In genomic region chr6:77038801-77039200, GRCh38 we compare ENCODE assay signal across 22 cellular contexts.
A peak's percentile ranks its signal among the peaks of the same experiment; 100 is the strongest.
DNase-seq lines count a peak whose midpoint lies in the region; ATAC-seq, FAIRE-seq and TF ChIP-seq lines count a peak whose summit lies in the region.
"Had no signal": no experiment of that assay in that cellular context is flagged by ENCODE, and none has a peak within 500 bp of the region (broad histone marks: within the 10 kb centered on the region; RNA-seq: fewer than 3 reads in every experiment).

No MANE protein-coding gene starts in this region.

- H3K4me1 Mint-ChIP-seq in HFFc6 (ENCODE audit: low read depth): peaks cover 79% of the 10 kb centered on the region
- peaks cover 28% of the 10 kb centered on the region for H3K4me1 Mint-ChIP-seq in astrocyte (ENCODE audit: low read depth, unreplicated experiment)
- H3K4me1 Mint-ChIP-seq: B cell had no signal

- FAIRE-seq in astrocyte (lab: Jason Lieb, UNC): no peak
- FAIRE-seq: H1 had no signal

- no peak overlapping the region for H2AFZ ChIP-seq in astrocyte (ENCODE audit: low read depth, low read length)

- H3K27ac Mint-ChIP-seq in HFFc6 (peak overlapping the region; percentile 53), astrocyte (ENCODE audit: unreplicated experiment) (no peak overlapping the region)
- H3K27ac Mint-ChIP-seq: activated CD4-positive, alpha-beta memory T cell treated with anti-CD3 and anti-CD28 coated beads for 36 hours; activated naive CD4-positive, alpha-beta T cell treated with anti-CD3 and anti-CD28 coated beads for 36 hours; B cell had no signal

- peak; percentile 67 for DNase-seq in HFFc6
- DNase-seq in astrocyte (ENCODE audit: low read depth): peak; percentile 57
- peak; percentile 50 for DNase-seq in fibroblast of villous mesenchyme (ENCODE audit: low read depth)
- DNase-seq in stromal cell of bone marrow (ENCODE audit: low read depth): peak; percentile 43
- DNase-seq in OCI-M1 (lab: John Stamatoyannopoulos, UW): no peak
- DNase-seq in Ammon's horn (ENCODE audit: low spot score): no peak
- DNase-seq: activated CD4-positive, alpha-beta memory T cell treated with anti-CD3 and anti-CD28 coated beads for 36 hours; activated naive CD4-positive, alpha-beta T cell treated with anti-CD3 and anti-CD28 coated beads for 36 hours; COR-L47; left ventricle myocardium inferior; MG63; NCI-H1436 treated with DMSO at 0.1 percent for 48 hours; NCI-H2171 treated with DMSO at 0.1 percent for 48 hours; occipital lobe; stimulated activated naive CD4-positive, alpha-beta T cell; T-helper 2 cell; tibial artery had no signal

- no peak overlapping the region for H3K4me3 ChIP-seq in astrocyte (ENCODE audit: insufficient read depth, low read depth, low read length)
- H3K4me3 ChIP-seq in fibroblast of villous mesenchyme (ENCODE audit: low read depth, low read length): no peak overlapping the region
- H3K4me3 ChIP-seq: coronary artery, left ventricle myocardium inferior, MG63, right atrium auricular region, tibial artery had no signal

- H3K4me3 Mint-ChIP-seq in HFFc6 (no peak overlapping the region), astrocyte (ENCODE audit: unreplicated experiment) (no peak overlapping the region)
- H3K4me3 Mint-ChIP-seq: activated CD4-positive, alpha-beta memory T cell treated with anti-CD3 and anti-CD28 coated beads for 36 hours; activated naive CD4-positive, alpha-beta T cell treated with anti-CD3 and anti-CD28 coated beads for 36 hours; B cell had no signal

- peak overlapping the region; percentile 0 for H3K4me2 ChIP-seq in astrocyte (ENCODE audit: low read length)

- no peak for TF ChIP-seq CTCF in HFFc6 (IDR thresholded peaks at IDR 0.05)
- no peak for TF ChIP-seq CTCF in astrocyte (IDR thresholded peaks at IDR 0.05; ENCODE audit: insufficient read depth, low read depth, low read length)
- TF ChIP-seq CTCF in fibroblast of villous mesenchyme (IDR thresholded peaks at IDR 0.05; ENCODE audit: insufficient read depth, low read depth, low read length): no peak

- H3K9me3 ChIP-seq in astrocyte (ENCODE audit: insufficient read depth, low read depth, low read length): no peaks in the 10 kb centered on the region
- H3K9me3 ChIP-seq: MG63 had no signal

- H3K9ac ChIP-seq in astrocyte (ENCODE audit: low read length): no peak overlapping the region

- no peaks in the 10 kb centered on the region for H3K27me3 ChIP-seq in astrocyte (ENCODE audit: insufficient read depth, low read length)
- H3K27me3 ChIP-seq: MG63, right atrium auricular region, tibial artery had no signal

- H3K4me1 ChIP-seq in astrocyte (ENCODE audit: insufficient read depth, low read length): peaks cover 8% of the 10 kb centered on the region
- H3K4me1 ChIP-seq: right atrium auricular region, tibial artery had no signal

- no peak overlapping the region for H3K27ac ChIP-seq in astrocyte (ENCODE audit: low read depth, low read length)
- H3K27ac ChIP-seq: coronary artery, left ventricle myocardium inferior, right atrium auricular region, tibial artery had no signal

- H3K36me3 ChIP-seq in astrocyte (ENCODE audit: insufficient read depth, low read length): no peaks in the 10 kb centered on the region
- H3K36me3 ChIP-seq: left ventricle myocardium inferior, MG63, right atrium auricular region, tibial artery had no signal

- peaks cover 21% of the 10 kb centered on the region for H3K36me3 Mint-ChIP-seq in HFFc6 (ENCODE audit: low read depth)
- peaks cover 13% of the 10 kb centered on the region for H3K36me3 Mint-ChIP-seq in astrocyte (ENCODE audit: low read depth, unreplicated experiment)
- H3K36me3 Mint-ChIP-seq: activated CD4-positive, alpha-beta memory T cell treated with anti-CD3 and anti-CD28 coated beads for 36 hours had no signal

- H3K9me3 Mint-ChIP-seq in HFFc6 (peaks cover 15% of the 10 kb centered on the region), astrocyte (ENCODE audit: unreplicated experiment) (peaks cover 15% of the 10 kb centered on the region)

- no peak for ATAC-seq in HG02588 (IDR thresholded peaks at IDR 0.05; ENCODE audit: unreplicated experiment)

- H3K27me3 Mint-ChIP-seq in HFFc6 (ENCODE audit: insufficient read depth) (no peaks in the 10 kb centered on the region; the same call in 1 of the 2 replicates), astrocyte (ENCODE audit: low read depth, unreplicated experiment) (no peaks in the 10 kb centered on the region)
- H3K27me3 Mint-ChIP-seq: activated CD4-positive, alpha-beta memory T cell treated with anti-CD3 and anti-CD28 coated beads for 36 hours; B cell had no signal

- H3K79me2 ChIP-seq in astrocyte (ENCODE audit: insufficient read depth, low read length): no peaks in the 10 kb centered on the region

- no peaks in the 10 kb centered on the region for H4K20me1 ChIP-seq in astrocyte (ENCODE audit: insufficient read depth, low read length)

Comparison
In these comparisons a context has a peak if more than half of its experiments do, and no peak if none do; other contexts are left out.
1. DNase-seq: peak in HFFc6 (single experiment), astrocyte (single experiment), fibroblast of villous mesenchyme (single experiment) and stromal cell of bone marrow (single experiment); none in OCI-M1 (single experiment) and Ammon's horn (single experiment).